Comparison of ENCODE assay signal across 8 cellular contexts in genomic region chr22:38314992-38315800, GRCh38. TPM values are rescaled to one million over a fixed set of nuclear protein-coding genes. Genes with fewer than 3 reads are reported as not detected.
A peak's percentile ranks its signal among the peaks of the same experiment; 100 is the strongest.
DNase-seq lines count a peak whose midpoint lies in the region; ATAC-seq and TF ChIP-seq lines count a peak whose summit lies in the region.

No MANE protein-coding gene starts in this region.

- H3K9me3 ChIP-seq in mammary epithelial cell (replicated peaks; ENCODE audit: insufficient read depth, low read length) (no peaks in the 10 kb centered on the region), transverse colon (no peaks in the 10 kb centered on the region)

- TF ChIP-seq POLR2A in transverse colon (IDR thresholded peaks at IDR 0.05), result no peak

- ATAC-seq in HG03520 (IDR thresholded peaks at IDR 0.05; ENCODE audit: unreplicated experiment), result no peak

- dilution Hi-C loops in mammary epithelial cell (cut with HindIII; ENCODE audit: low sequenced_read_pairs), result loop anchor here (5.0 kb wide), 2 partner anchors 32 to 108 kb away; no protein-coding TSS in a partner anchor

- H3K27ac ChIP-seq in mammary epithelial cell (ENCODE audit: insufficient read depth, low read depth, low read length) (peak overlapping the region; percentile 94), transverse colon (peak overlapping the region; percentile 96 to 99 (median 98))

- CTCF ChIA-PET in mammary epithelial cell (lab: Charles Lee; ENCODE audit: low non-redundant PET), result no interaction called here

- no peaks in the 10 kb centered on the region for H4K20me1 ChIP-seq in mammary epithelial cell (ENCODE audit: insufficient read depth, low read length)

- no peak overlapping the region for H2AFZ ChIP-seq in mammary epithelial cell (ENCODE audit: low read depth, low read length)

- H3K4me3 ChIP-seq in mammary epithelial cell (replicated peaks in 1 of 3; ENCODE audit: insufficient read depth in 1 of 3, low read depth in 2 of 3, low read length in 3 of 3), result peak overlapping the region; percentile 75 to 92 (median 77)
- H3K4me3 ChIP-seq in transverse colon, result peak overlapping the region; percentile 64 to 92 (median 78)

- H3K79me2 ChIP-seq in mammary epithelial cell (ENCODE audit: insufficient read depth, low read length), result peaks cover 69% of the 10 kb centered on the region

- no peak for TF ChIP-seq EP300 in transverse colon (IDR thresholded peaks at IDR 0.05; ENCODE audit: low read depth)

- H3K36me3 ChIP-seq in mammary epithelial cell (ENCODE audit: insufficient read depth, low read length), result peaks cover 3% of the 10 kb centered on the region
- H3K36me3 ChIP-seq in transverse colon, result no peaks in the 10 kb centered on the region

- peak overlapping the region; percentile 95 for H3K4me2 ChIP-seq in mammary epithelial cell (ENCODE audit: insufficient read depth, low read depth, low read length)

- peaks cover 69% of the 10 kb centered on the region for H3K4me1 ChIP-seq in mammary epithelial cell (ENCODE audit: insufficient read depth, low read length)
- H3K4me1 ChIP-seq in transverse colon, result peaks cover 50 to 76% (median 62%) of the 10 kb centered on the region in 4 donors

- TF ChIP-seq CTCF in mammary epithelial cell (conservative IDR thresholded peaks at IDR 0.05 in 1 of 2, IDR thresholded peaks at IDR 0.05 in 1 of 2; ENCODE audit: extremely low read depth in 1 of 2, insufficient read depth in 1 of 2, low read depth in 1 of 2, low read length in 2 of 2), result no peak
- no peak for TF ChIP-seq CTCF in transverse colon (IDR thresholded peaks at IDR 0.05)
- TF ChIP-seq CTCF in GM10266 (IDR thresholded peaks at IDR 0.05; ENCODE audit: control insufficient read depth, insufficient read depth, low read depth, missing control alignments), result no peak

- H3K9ac ChIP-seq in mammary epithelial cell (ENCODE audit: insufficient read depth, low read length), result peak overlapping the region; percentile 98

- H3K27me3 ChIP-seq in mammary epithelial cell (ENCODE audit: insufficient read depth, low read length), result no peaks in the 10 kb centered on the region
- H3K27me3 ChIP-seq in transverse colon, result no peaks in the 10 kb centered on the region

- no TSS peak for BruUV-seq in mammary epithelial cell (replicated peaks; lab: Mats Ljungman, UMichigan)

- in situ Hi-C loops in mammary epithelial cell (cut with MboI; ENCODE audit: low sequenced_read_pairs in 2 of 2), result no loop called here
- in situ Hi-C loops in transverse colon (cut with MboI; ENCODE audit: low pct_ligation_motif_present in 1 of 4, low pct_unique_long_range_greater_than_20kb in 1 of 4, low sequenced_read_pairs in 3 of 4), result loop anchor here in 1 of 4 donors (25.0 kb wide), 1 partner anchor 97 kb away; no protein-coding TSS in a partner anchor

- intact Hi-C loops in mammary epithelial cell (cut with micrococcal nuclease) (no loop called here), transverse colon (cut with DNase I; ENCODE audit: low total_unique reads) (loop anchor here (5.0 kb wide), 1 partner anchor 53 kb away; no protein-coding TSS in a partner anchor)

- DNase-seq in EL (peak; percentile 36), NCI-H2171 (lab: John Stamatoyannopoulos, UW) (peak; percentile 30), mammary epithelial cell (no peak), lung microvascular endothelial cell (ENCODE audit: low read depth in 2 of 2) (peak; percentile 38 to 51), transverse colon (peak; percentile 41), GM10266 (ENCODE audit: extremely low spot score) (no peak), cortex of kidney (lab: John Stamatoyannopoulos, UW) (no peak)

- 4% methylated on average over 13 of the region's 19 CpGs for WGBS in mammary epithelial cell (ENCODE audit: low coverage, missing lambda C conversion rate)
- WGBS in transverse colon (ENCODE audit: low coverage in 1 of 2), 2 donors, result 21% methylated on average over 14 of the region's 19 CpGs; no CpG with 5 or more reads in 1 of the 2 donors

RNA-seq across cellular contexts. Expression of gene CSNK1E, which starts 2.0 kb away (rescaled TPM):
- 100 to 1,000 TPM; 156 to 370 TPM for total RNA-seq in mammary epithelial cell
- polyA plus RNA-seq in mammary epithelial cell, result 255 TPM
- polyA minus RNA-seq in mammary epithelial cell, result 212 TPM
- total RNA-seq in lung microvascular endothelial cell, result 62.5 and 101 TPM in 2 replicates
- total RNA-seq in transverse colon, result 100 to 1,000 TPM in 2 of 4 donors, 10 to 100 TPM in 2; 47.9 to 179 (median 106) TPM

RNA-seq across cellular contexts. Expression of gene TMEM184B, which starts 42.4 kb away (rescaled TPM):
- total RNA-seq in mammary epithelial cell, result 10 to 100 TPM; 26.2 to 68.5 TPM
- polyA plus RNA-seq in mammary epithelial cell, result 41.1 TPM
- 58.2 TPM for polyA minus RNA-seq in mammary epithelial cell
- 26.0 and 26.2 TPM in 2 replicates for total RNA-seq in lung microvascular endothelial cell
- total RNA-seq in transverse colon, result 10 to 100 TPM; 18.7 to 88.4 (median 41.1) TPM

Comparison
In these comparisons a context has a peak if more than half of its experiments do, and no peak if none do; other contexts are left out.
1. DNase-seq: peak in EL (single experiment), NCI-H2171 (single experiment), lung microvascular endothelial cell (2 of 2) and transverse colon (single experiment); none in mammary epithelial cell (single experiment), GM10266 (single experiment) and cortex of kidney (single experiment).